In genomic region chr5:175690025-175690424, GRCh38 we compare ENCODE assay signal across 22 cellular contexts. TPM values are rescaled to one million over a fixed set of nuclear protein-coding genes. Genes with fewer than 3 reads are reported as not detected.
A peak's percentile ranks its signal among the peaks of the same experiment; 100 is the strongest.
DNase-seq lines count a peak whose midpoint lies in the region; ATAC-seq and TF ChIP-seq lines count a peak whose summit lies in the region.
"Had no signal": no experiment of that assay in that cellular context is flagged by ENCODE, and none has a peak within 500 bp of the region (broad histone marks: within the 10 kb centered on the region; RNA-seq: fewer than 3 reads in every experiment).

No MANE protein-coding gene starts in this region.

- H3K36me3 Mint-ChIP-seq in chondrocyte (ENCODE audit: low read depth) = no peaks in the 10 kb centered on the region
- H3K36me3 Mint-ChIP-seq: immature natural killer cell had no signal

- no peak for TF ChIP-seq EP300 in transverse colon (IDR thresholded peaks at IDR 0.05; ENCODE audit: low read depth)

- H3K4me1 Mint-ChIP-seq in chondrocyte (ENCODE audit: low read depth) = no peaks in the 10 kb centered on the region

- H3K4me1 ChIP-seq in neutrophil (ENCODE audit: control insufficient read depth in 1 of 2, insufficient read depth in 1 of 2, low read depth in 1 of 2, low read length in 1 of 2) (peaks cover 98 to 99% of the 10 kb centered on the region in 2 experiments), transverse colon (no peaks in the 10 kb centered on the region)
- H3K4me1 ChIP-seq: foreskin keratinocyte had no signal

- no peaks in the 10 kb centered on the region for H3K27me3 ChIP-seq in HL-60 (ENCODE audit: insufficient read depth, poor library complexity, severe bottlenecking)
- H3K27me3 ChIP-seq in neutrophil = no peaks in the 10 kb centered on the region
- H3K27me3 ChIP-seq in transverse colon = no peaks in the 10 kb centered on the region
- H3K27me3 ChIP-seq: foreskin keratinocyte had no signal

- H3K9me3 Mint-ChIP-seq in chondrocyte (ENCODE audit: low read depth) = peaks cover 4% of the 10 kb centered on the region
- H3K9me3 Mint-ChIP-seq: activated naive CD8-positive, alpha-beta T cell treated with anti-CD3 and anti-CD28 coated beads for 36 hours; immature natural killer cell had no signal

- peaks cover 12% of the 10 kb centered on the region for H3K27me3 Mint-ChIP-seq in chondrocyte (ENCODE audit: low read depth)
- H3K27me3 Mint-ChIP-seq: activated naive CD8-positive, alpha-beta T cell treated with anti-CD3 and anti-CD28 coated beads for 36 hours had no signal

- intact Hi-C loops in transverse colon (cut with DNase I; ENCODE audit: low total_unique reads) = no loop called here

- no peaks in the 10 kb centered on the region for H3K9me3 ChIP-seq in neutrophil
- H3K9me3 ChIP-seq in transverse colon = no peaks in the 10 kb centered on the region

- peaks cover 42% of the 10 kb centered on the region for H3K36me3 ChIP-seq in neutrophil
- no peaks in the 10 kb centered on the region for H3K36me3 ChIP-seq in transverse colon
- H3K36me3 ChIP-seq: WERI-Rb-1 had no signal

- 62 to 100% methylated on average over 1 to 3 of the region's 5 CpGs for WGBS in transverse colon (ENCODE audit: low coverage in 1 of 2), 2 donors

- H3K4me3 ChIP-seq in HL-60 (replicated peaks; ENCODE audit: insufficient read depth, low read length) (no peak overlapping the region), neutrophil (ENCODE audit: low read depth in 1 of 2, low read length in 1 of 2) (peak overlapping the region; percentile 47 to 61), transverse colon (no peak overlapping the region)

- DNase-seq in HL-60 (ENCODE audit: low read depth in 1 of 2, low spot score in 1 of 2) (no peak), chondrocyte (ENCODE audit: low spot score) (peak; percentile 56), transverse colon (no peak), NCI-H2171 treated with DMSO at 0.1 percent for 48 hours (lab: John Stamatoyannopoulos, UW) (no peak), NAMALWA (ENCODE audit: low spot score) (no peak)
- DNase-seq: activated CD4-positive, alpha-beta T cell treated with anti-CD3 and anti-CD28 coated beads, Interleukin-2, amount 50 U/mL, for 1 hour; activated CD8-positive, alpha-beta memory T cell treated with anti-CD3 and anti-CD28 coated beads, Interleukin-2, amount 50 U/mL, for 4 hours; activated effector memory CD4-positive, alpha-beta T cell treated with Interleukin-2 at 50 U/mL for 16 hours; activated naive CD8-positive, alpha-beta T cell treated with anti-CD3 and anti-CD28 coated beads for 36 hours; effector memory CD4-positive, alpha-beta T cell; erythroblast; HFFc6; immature natural killer cell; IMR-90; NCI-H1092 treated with DMSO at 0.1 percent for 48 hours; NCI-H1930; NCI-H226; WERI-Rb-1 had no signal

- in situ Hi-C loops in transverse colon (cut with MboI; ENCODE audit: low pct_ligation_motif_present in 1 of 4, low pct_unique_long_range_greater_than_20kb in 1 of 4, low sequenced_read_pairs in 3 of 4) = no loop called here

- H3K27ac ChIP-seq in HL-60 (replicated peaks) (peak overlapping the region; percentile 74), neutrophil (peak overlapping the region; percentile 84), transverse colon (peak overlapping the region in 3 of 4 donors; percentile 8 to 45 (median 18))
- H3K27ac ChIP-seq: foreskin keratinocyte had no signal

- H3K4me3 Mint-ChIP-seq in chondrocyte (ENCODE audit: unreplicated experiment) = no peak overlapping the region
- H3K4me3 Mint-ChIP-seq: activated naive CD8-positive, alpha-beta T cell treated with anti-CD3 and anti-CD28 coated beads for 36 hours; HFFc6; immature natural killer cell had no signal

- no peak overlapping the region for H3K27ac Mint-ChIP-seq in chondrocyte (ENCODE audit: unreplicated experiment)
- H3K27ac Mint-ChIP-seq: activated naive CD8-positive, alpha-beta T cell treated with anti-CD3 and anti-CD28 coated beads for 36 hours; HFFc6; immature natural killer cell; progenitor cell of endocrine pancreas had no signal

- ATAC-seq in esophagus mucosa = no peak

- no peak for TF ChIP-seq POLR2A in transverse colon (IDR thresholded peaks at IDR 0.05)

- TF ChIP-seq CTCF in HL-60 (IDR thresholded peaks at IDR 0.05; ENCODE audit: insufficient read depth, low read length) (no peak), chondrocyte (IDR thresholded peaks at IDR 0.05) (no peak), neutrophil (IDR thresholded peaks at IDR 0.05) (no peak), transverse colon (IDR thresholded peaks at IDR 0.05) (no peak)

RNA-seq across cellular contexts. Expression of gene HRH2, which starts 32.2 kb away (rescaled TPM):
- total RNA-seq in chondrocyte (0.27 to 0.38 TPM (median 0.30 TPM) in 3 replicates), transverse colon (1 to 10 TPM in 1 of 4 donors, under 1 TPM in 3; 0.20 to 1.5 (median 0.74) TPM), esophagus mucosa (0.76 TPM)
- total RNA-seq: foreskin keratinocyte, HFFc6, IMR-90 had no signal

Comparison
In these comparisons a context has a peak if more than half of its experiments do, and no peak if none do; other contexts are left out.
1. H3K27ac ChIP-seq: peak in every context shown above with its lines; median percentile 84 in neutrophil; 74 in HL-60; 18 in transverse colon.
2. H3K4me3 ChIP-seq: peak in neutrophil (2 of 2); none in HL-60 (single experiment) and transverse colon (0 of 4).